10 cellular contexts compared by ENCODE assay signal in the genomic region with DNA sequence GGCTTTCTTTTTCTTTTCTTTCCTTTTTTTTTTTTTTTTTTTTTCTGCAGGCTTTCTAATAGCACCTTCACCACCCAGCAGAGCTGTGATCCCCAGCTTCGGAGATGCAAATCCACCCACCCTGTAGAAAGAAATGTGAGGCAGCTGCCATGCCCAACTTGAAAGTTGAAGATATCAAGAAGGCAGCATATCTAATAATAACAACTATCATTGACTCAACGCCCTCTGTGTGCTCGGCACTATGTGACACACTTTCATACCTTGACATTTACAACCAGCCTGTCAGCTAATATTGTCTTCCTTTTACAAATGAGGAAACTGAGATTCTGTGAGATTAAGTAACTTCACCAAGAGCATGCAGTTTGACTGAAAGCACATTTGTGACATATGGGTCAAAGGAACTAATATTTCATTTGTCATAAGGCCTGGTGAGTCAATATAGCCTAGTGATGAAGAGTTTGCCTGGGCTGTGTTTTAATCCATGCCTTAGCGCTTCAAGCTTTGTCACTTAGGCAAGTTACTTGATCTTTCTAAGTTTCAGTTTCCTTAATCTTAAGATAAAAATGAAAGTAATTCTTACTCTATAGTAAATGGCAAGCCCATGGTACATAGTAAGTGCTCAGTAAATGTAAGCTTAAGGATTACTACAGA.
DNase-seq lines count a peak whose midpoint lies in the region; TF ChIP-seq lines count a peak whose summit lies in the region.
"Had no signal": no experiment of that assay in that cellular context is flagged by ENCODE, and none has a peak within 500 bp of the region (broad histone marks: within the 10 kb centered on the region; RNA-seq: fewer than 3 reads in every experiment).

No MANE protein-coding gene starts in this region.

- H3K9me3 ChIP-seq in smooth muscle cell (replicated peaks; ENCODE audit: low read depth) = no peaks in the 10 kb centered on the region

- peaks cover 34% of the 10 kb centered on the region for H3K4me1 ChIP-seq in smooth muscle cell (ENCODE audit: low read depth)

- TF ChIP-seq CTCF in fibroblast of villous mesenchyme (IDR thresholded peaks at IDR 0.05; ENCODE audit: insufficient read depth, low read depth, low read length) = no peak
- TF ChIP-seq CTCF in smooth muscle cell (IDR thresholded peaks at IDR 0.05; ENCODE audit: borderline replicate concordance, insufficient read depth, poor library complexity, severe bottlenecking) = no peak

- H4K20me1 ChIP-seq in smooth muscle cell (ENCODE audit: low read depth) = no peaks in the 10 kb centered on the region

- WGBS in smooth muscle cell (ENCODE audit: low lambda C conversion rate) = 29% methylated on average over 4 of the region's 4 CpGs

- peak overlapping the region; percentile 42 for H3K27ac Mint-ChIP-seq in activated naive CD4-positive, alpha-beta T cell treated with anti-CD3 and anti-CD28 coated beads, Interleukin-2, amount 10 ng/mL, durations not matched to agents 7 days and 5 days

- H3K79me2 ChIP-seq in smooth muscle cell (ENCODE audit: low read depth) = peaks cover 3% of the 10 kb centered on the region

- no peaks in the 10 kb centered on the region for H3K36me3 ChIP-seq in smooth muscle cell (ENCODE audit: low read depth)

- H3K27ac ChIP-seq in smooth muscle cell (ENCODE audit: low read depth) = peak overlapping the region; percentile 96
- H3K27ac ChIP-seq: KMS-11 had no signal

- DNase-seq in activated naive CD4-positive, alpha-beta T cell treated with anti-CD3 and anti-CD28 coated beads, Interleukin-2, amount 10 ng/mL, durations not matched to agents 7 days and 5 days = no peak
- DNase-seq in activated naive CD4-positive, alpha-beta T cell treated with anti-CD3 and anti-CD28 coated beads, Interleukin-2, amount 50 U/mL, for 16 hours = no peak
- DNase-seq in OCI-M1 (lab: John Stamatoyannopoulos, UW) (peak; percentile 0), fibroblast of villous mesenchyme (ENCODE audit: low read depth) (peak; percentile 48), smooth muscle cell (lab: John Stamatoyannopoulos, UW; ENCODE audit: unreplicated experiment) (no peak), retina (no peak), SK-N-DZ (ENCODE audit: low spot score) (no peak), Ammon's horn (ENCODE audit: low spot score) (no peak)
- DNase-seq: mammary epithelial cell had no signal

- peaks cover 22% of the 10 kb centered on the region for H3K9me3 Mint-ChIP-seq in activated naive CD4-positive, alpha-beta T cell treated with anti-CD3 and anti-CD28 coated beads, Interleukin-2, amount 10 ng/mL, durations not matched to agents 7 days and 5 days

- CTCF ChIA-PET in activated naive CD4-positive, alpha-beta T cell treated with anti-CD3 and anti-CD28 coated beads, Interleukin-2, amount 10 ng/mL, durations not matched to agents 7 days and 5 days (lab: Charles Lee) = no interaction called here

- H3F3A ChIP-seq in smooth muscle cell (ENCODE audit: low read depth) = peaks cover 48% of the 10 kb centered on the region

- H3K4me3 ChIP-seq in fibroblast of villous mesenchyme (ENCODE audit: low read depth, low read length) (no peak overlapping the region), smooth muscle cell (no peak overlapping the region)

- no peaks in the 10 kb centered on the region for H3K27me3 Mint-ChIP-seq in activated naive CD4-positive, alpha-beta T cell treated with anti-CD3 and anti-CD28 coated beads, Interleukin-2, amount 10 ng/mL, durations not matched to agents 7 days and 5 days

- no peak overlapping the region for H2AFZ ChIP-seq in smooth muscle cell (ENCODE audit: low read depth)

- H3K4me2 ChIP-seq in smooth muscle cell = peak overlapping the region; percentile 75
- H3K4me2 ChIP-seq: KMS-11 had no signal

- peaks cover 20% of the 10 kb centered on the region for H3K36me3 Mint-ChIP-seq in activated naive CD4-positive, alpha-beta T cell treated with anti-CD3 and anti-CD28 coated beads, Interleukin-2, amount 10 ng/mL, durations not matched to agents 7 days and 5 days

- no peaks in the 10 kb centered on the region for H3K27me3 ChIP-seq in smooth muscle cell (ENCODE audit: low read depth)

- peaks cover 50% of the 10 kb centered on the region for H3K4me1 Mint-ChIP-seq in activated naive CD4-positive, alpha-beta T cell treated with anti-CD3 and anti-CD28 coated beads, Interleukin-2, amount 10 ng/mL, durations not matched to agents 7 days and 5 days

- peak overlapping the region; percentile 71 for H3K9ac ChIP-seq in smooth muscle cell (ENCODE audit: low read depth)
- H3K9ac ChIP-seq: KMS-11 had no signal

- no peak overlapping the region for H3K4me3 Mint-ChIP-seq in activated naive CD4-positive, alpha-beta T cell treated with anti-CD3 and anti-CD28 coated beads, Interleukin-2, amount 10 ng/mL, durations not matched to agents 7 days and 5 days

Comparison
In these comparisons a context has a peak if more than half of its experiments do, and no peak if none do; other contexts are left out.
1. DNase-seq: peak in OCI-M1 (single experiment) and fibroblast of villous mesenchyme (single experiment); none in activated naive CD4-positive, alpha-beta T cell treated with anti-CD3 and anti-CD28 coated beads, Interleukin-2, amount 10 ng/mL, durations not matched to agents 7 days and 5 days (single experiment), activated naive CD4-positive, alpha-beta T cell treated with anti-CD3 and anti-CD28 coated beads, Interleukin-2, amount 50 U/mL, for 16 hours (single experiment), smooth muscle cell (single experiment), retina (single experiment), SK-N-DZ (single experiment) and Ammon's horn (single experiment).